Comparison of ENCODE assay signal across 23 cellular contexts in genomic region chr5:622946-623522, GRCh38.
"Had no signal": no experiment of that assay in that cellular context is flagged by ENCODE, and none has a peak within 500 bp of the region (broad histone marks: within the 10 kb centered on the region; RNA-seq: fewer than 3 reads in every experiment).

No MANE protein-coding gene starts in this region.

- DNase-seq: activated CD4-positive, alpha-beta T cell treated with anti-CD3 and anti-CD28 coated beads, Interleukin-2, amount 10 ng/mL, durations not matched to agents 7 days and 5 days; activated CD8-positive, alpha-beta memory T cell treated with anti-CD3 and anti-CD28 coated beads, Interleukin-2, amount 10 ng/mL, durations not matched to agents 7 days and 5 days; activated CD8-positive, alpha-beta T cell treated with anti-CD3 and anti-CD28 coated beads for 36 hours; activated gamma-delta T cell treated with Interleukin-2 at 50 U/mL for 16 hours; activated T-cell treated with anti-CD3 and anti-CD28 coated beads for 4 hours; amniotic stem cell; colonic mucosa; mammary epithelial cell; SK-N-SH; stimulated activated CD4-positive, alpha-beta T cell treated with anti-CD3 and anti-CD28 coated beads, Interleukin-4, amount 100 ng/mL, for 4 hours; stimulated activated naive CD8-positive, alpha-beta T cell treated with anti-CD3 and anti-CD28 coated beads, Interleukin-15, Interleukin-2, amounts not matched to agents 100 U/mL and 50 U/mL, for 24 hours had no signal

- ATAC-seq: activated CD4-positive, CD25-positive, alpha-beta regulatory T cell treated with anti-CD3 and anti-CD28 coated beads, Interleukin-2, amount 50 U/mL, for 24 hours; activated CD8-positive, alpha-beta memory T cell treated with anti-CD3 and anti-CD28 coated beads, Interleukin-2, amount 10 ng/mL, durations not matched to agents 7 days and 5 days; activated CD8-positive, alpha-beta T cell treated with anti-CD3 and anti-CD28 coated beads for 36 hours; left colon; naive thymus-derived CD8-positive, alpha-beta T cell; stimulated activated naive CD8-positive, alpha-beta T cell treated with anti-CD3 and anti-CD28 coated beads, Interleukin-15, Interleukin-2, amounts not matched to agents 100 U/mL and 50 U/mL, for 24 hours had no signal

- H3K9ac ChIP-seq: SK-N-SH had no signal

- H3K4me1 ChIP-seq: breast epithelium, colonic mucosa, esophagus muscularis mucosa, upper lobe of left lung had no signal

- H3K4me3 Mint-ChIP-seq: activated CD4-positive, alpha-beta T cell treated with anti-CD3 and anti-CD28 coated beads, Interleukin-2, amount 10 ng/mL, durations not matched to agents 7 days and 5 days; activated CD8-positive, alpha-beta memory T cell treated with anti-CD3 and anti-CD28 coated beads, Interleukin-2, amount 10 ng/mL, durations not matched to agents 7 days and 5 days; activated CD8-positive, alpha-beta T cell treated with anti-CD3 and anti-CD28 coated beads for 36 hours; activated naive CD8-positive, alpha-beta T cell; central memory CD8-positive, alpha-beta T cell; mesothelial cell of epicardium; naive thymus-derived CD8-positive, alpha-beta T cell had no signal

- H3K27ac ChIP-seq: breast epithelium, colonic mucosa, esophagus muscularis mucosa, upper lobe of left lung, VCaP had no signal

- H3K4me2 ChIP-seq: SK-N-SH had no signal

- H3K36me3 ChIP-seq: breast epithelium, colonic mucosa had no signal

- H3K27me3 ChIP-seq: breast epithelium, colonic mucosa, esophagus muscularis mucosa, upper lobe of left lung had no signal

- H3K4me3 ChIP-seq: breast epithelium, colonic mucosa, esophagus muscularis mucosa, upper lobe of left lung had no signal

- FAIRE-seq: frontal cortex, islet of Langerhans had no signal

- H3K9me3 Mint-ChIP-seq: activated CD4-positive, alpha-beta T cell treated with anti-CD3 and anti-CD28 coated beads, Interleukin-2, amount 10 ng/mL, durations not matched to agents 7 days and 5 days; activated CD8-positive, alpha-beta T cell treated with anti-CD3 and anti-CD28 coated beads for 36 hours; central memory CD8-positive, alpha-beta T cell; mesothelial cell of epicardium; naive thymus-derived CD8-positive, alpha-beta T cell had no signal

- H3K4me1 Mint-ChIP-seq: activated CD4-positive, alpha-beta T cell treated with anti-CD3 and anti-CD28 coated beads, Interleukin-2, amount 10 ng/mL, durations not matched to agents 7 days and 5 days; activated CD8-positive, alpha-beta memory T cell treated with anti-CD3 and anti-CD28 coated beads, Interleukin-2, amount 10 ng/mL, durations not matched to agents 7 days and 5 days; mesothelial cell of epicardium had no signal

- H3K27me3 Mint-ChIP-seq: activated CD4-positive, alpha-beta T cell treated with anti-CD3 and anti-CD28 coated beads, Interleukin-2, amount 10 ng/mL, durations not matched to agents 7 days and 5 days; activated CD8-positive, alpha-beta memory T cell treated with anti-CD3 and anti-CD28 coated beads, Interleukin-2, amount 10 ng/mL, durations not matched to agents 7 days and 5 days; activated CD8-positive, alpha-beta T cell treated with anti-CD3 and anti-CD28 coated beads for 36 hours; activated naive CD8-positive, alpha-beta T cell; central memory CD8-positive, alpha-beta T cell; naive thymus-derived CD8-positive, alpha-beta T cell had no signal

- H3K9me3 ChIP-seq: breast epithelium, colonic mucosa, esophagus muscularis mucosa, SK-N-SH, upper lobe of left lung had no signal

- H3K27ac Mint-ChIP-seq: activated CD4-positive, alpha-beta T cell treated with anti-CD3 and anti-CD28 coated beads, Interleukin-2, amount 10 ng/mL, durations not matched to agents 7 days and 5 days; activated CD8-positive, alpha-beta memory T cell treated with anti-CD3 and anti-CD28 coated beads, Interleukin-2, amount 10 ng/mL, durations not matched to agents 7 days and 5 days; activated CD8-positive, alpha-beta T cell treated with anti-CD3 and anti-CD28 coated beads for 36 hours; activated naive CD8-positive, alpha-beta T cell; mesothelial cell of epicardium; naive thymus-derived CD8-positive, alpha-beta T cell had no signal
